31 cellular contexts compared by ENCODE assay signal in the genomic region with DNA sequence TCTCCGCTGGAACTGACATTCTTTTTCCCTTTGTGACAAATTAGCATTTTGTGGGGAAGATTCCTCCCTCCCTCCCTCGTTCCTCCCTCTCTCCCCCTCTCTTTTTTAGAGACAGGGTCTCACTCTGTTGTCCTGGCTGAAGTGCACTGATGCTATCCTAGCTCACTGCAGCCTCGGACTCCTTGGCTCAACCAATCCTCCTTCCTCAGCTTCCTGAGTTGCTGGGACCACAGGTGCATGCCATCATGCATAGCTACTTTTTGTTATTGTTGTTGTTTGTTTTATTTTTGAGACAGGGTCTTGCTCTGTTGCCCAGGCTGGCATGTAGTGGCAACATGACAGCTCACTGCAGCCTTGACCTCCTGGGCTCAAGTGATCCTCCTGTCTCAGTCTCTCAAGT.
"Had no signal": no experiment of that assay in that cellular context is flagged by ENCODE, and none has a peak within 500 bp of the region (broad histone marks: within the 10 kb centered on the region; RNA-seq: fewer than 3 reads in every experiment).

No MANE protein-coding gene starts in this region.

- H3K36me3 ChIP-seq: brain microvascular endothelial cell, Peyer's patch, WERI-Rb-1 had no signal

- H3K9me3 ChIP-seq: Peyer's patch had no signal

- H3K9ac ChIP-seq: KMS-11 had no signal

- ATAC-seq: activated CD8-positive, alpha-beta T cell treated with anti-CD3 and anti-CD28 coated beads for 36 hours; PC-3; Right ventricle myocardium inferior had no signal

- H3K27me3 Mint-ChIP-seq: activated naive CD4-positive, alpha-beta T cell treated with anti-CD3 and anti-CD28 coated beads, Interleukin-2, amount 50 U/mL, for 24 hours; central memory CD8-positive, alpha-beta T cell had no signal

- H3K27ac Mint-ChIP-seq: activated CD4-positive, alpha-beta T cell treated with anti-CD3 and anti-CD28 coated beads, Interleukin-2, amount 10 ng/mL, durations not matched to agents 24 days and 14 days; activated CD8-positive, alpha-beta T cell treated with anti-CD3 and anti-CD28 coated beads for 36 hours; activated naive CD4-positive, alpha-beta T cell treated with anti-CD3 and anti-CD28 coated beads, Interleukin-2, amount 50 U/mL, for 24 hours; activated T-helper 2 cell treated with anti-CD3 and anti-CD28 coated beads, Interferon-gamma antibody, Interleukin-2, Interleukin-4, amounts not matched to agents 10 μg/mL and 5 μg/mL and 100 μg/mL, durations not matched to agents 14 hours and 24 hours and 36 hours had no signal

- H3K9me3 Mint-ChIP-seq: activated CD8-positive, alpha-beta T cell treated with anti-CD3 and anti-CD28 coated beads for 36 hours; activated naive CD4-positive, alpha-beta T cell treated with anti-CD3 and anti-CD28 coated beads, Interleukin-2, amount 50 U/mL, for 24 hours; activated T-helper 2 cell treated with anti-CD3 and anti-CD28 coated beads, Interferon-gamma antibody, Interleukin-2, Interleukin-4, amounts not matched to agents 10 μg/mL and 5 μg/mL and 100 μg/mL, durations not matched to agents 14 hours and 24 hours and 36 hours; central memory CD8-positive, alpha-beta T cell had no signal

- DNase-seq: activated CD4-positive, alpha-beta T cell treated with anti-CD3 and anti-CD28 coated beads, Interleukin-2, amount 10 ng/mL, durations not matched to agents 24 days and 14 days; activated CD4-positive, alpha-beta T cell treated with anti-CD3 and anti-CD28 coated beads, Interleukin-2, amount 50 U/mL, for 4 hours; activated CD8-positive, alpha-beta T cell treated with anti-CD3 and anti-CD28 coated beads for 36 hours; activated gamma-delta T cell; activated naive CD4-positive, alpha-beta T cell treated with Interleukin-2 at 50 U/mL for 16 hours; activated T-cell treated with anti-CD3 and anti-CD28 coated beads, Interleukin-2, amount 50 U/mL, for 1 hour; amniotic stem cell; aorta; brain microvascular endothelial cell; MM.1S; MV-4-11; NCI-H1092; NCI-H1436 treated with DMSO at 0.1 percent for 48 hours; NCI-H1694 treated with DMSO at 0.1 percent for 48 hours; NCI-H2029; NCI-H510A; NCI-H526; NCI-H748 treated with DMSO at 0.1 percent for 48 hours; NK-92 treated with Interleukin-12 subunit alpha and Interleukin-12 subunit beta, amount 100 ng/mL, for 24 hours; PC-3; Peyer's patch; RPMI8226; SW 1271; T-helper 1 cell; T1000; WERI-Rb-1 had no signal

- H3K27me3 ChIP-seq: brain microvascular endothelial cell, Peyer's patch had no signal

- H3K4me3 ChIP-seq: Peyer's patch had no signal

- H3K36me3 Mint-ChIP-seq: activated naive CD4-positive, alpha-beta T cell treated with anti-CD3 and anti-CD28 coated beads, Interleukin-2, amount 50 U/mL, for 24 hours had no signal

- H3K4me3 Mint-ChIP-seq: activated CD4-positive, alpha-beta T cell treated with anti-CD3 and anti-CD28 coated beads, Interleukin-2, amount 10 ng/mL, durations not matched to agents 24 days and 14 days; activated CD8-positive, alpha-beta T cell treated with anti-CD3 and anti-CD28 coated beads for 36 hours; activated naive CD4-positive, alpha-beta T cell treated with anti-CD3 and anti-CD28 coated beads, Interleukin-2, amount 50 U/mL, for 24 hours; central memory CD8-positive, alpha-beta T cell had no signal

- H3K4me2 ChIP-seq: KMS-11 had no signal

- H3K4me1 ChIP-seq: Peyer's patch had no signal

- H3K27ac ChIP-seq: brain microvascular endothelial cell, KMS-11, Peyer's patch, WERI-Rb-1 had no signal
